9 cellular contexts compared by ENCODE assay signal in genomic region chr12:101891462-101891971, GRCh38. TPM values are rescaled to one million over a fixed set of nuclear protein-coding genes. Genes with fewer than 3 reads are reported as not detected.
A peak's percentile ranks its signal among the peaks of the same experiment; 100 is the strongest.
DNase-seq lines count a peak whose midpoint lies in the region; ATAC-seq and TF ChIP-seq lines count a peak whose summit lies in the region.
"Had no signal": no experiment of that assay in that cellular context is flagged by ENCODE, and none has a peak within 500 bp of the region (broad histone marks: within the 10 kb centered on the region; RNA-seq: fewer than 3 reads in every experiment).

No MANE protein-coding gene starts in this region.

- H3K4me3 Mint-ChIP-seq in activated naive CD4-positive, alpha-beta T cell treated with anti-CD3 and anti-CD28 coated beads, Interleukin-2, amount 10 ng/mL, durations not matched to agents 7 days and 5 days = no peak overlapping the region
- no peak overlapping the region for H3K4me3 Mint-ChIP-seq in activated CD4-positive, alpha-beta T cell treated with anti-CD3 and anti-CD28 coated beads for 36 hours
- H3K4me3 Mint-ChIP-seq: activated naive CD8-positive, alpha-beta T cell treated with anti-CD3 and anti-CD28 coated beads, Interleukin-2, amount 10 ng/mL, durations not matched to agents 7 days and 5 days had no signal

- POLR2A ChIA-PET in Panc1 (lab: Charles Lee) = interaction anchor here (0.7 kb wide), 1 partner anchor 336 kb away, joined by 4 read pairs; no protein-coding TSS in a partner anchor
- POLR2A ChIA-PET in activated CD4-positive, alpha-beta T cell treated with anti-CD3 and anti-CD28 coated beads for 36 hours (lab: Charles Lee) = no interaction called here

- DNase-seq in Right ventricle myocardium inferior (ENCODE audit: missing footprints) = no peak
- DNase-seq in cardiac septum (ENCODE audit: low spot score) = no peak
- DNase-seq in Panc1 (ENCODE audit: low read depth, low spot score) = no peak
- no peak for DNase-seq in heart left ventricle
- no peak for DNase-seq in uterus
- DNase-seq in activated naive CD4-positive, alpha-beta T cell treated with anti-CD3 and anti-CD28 coated beads, Interleukin-2, amount 10 ng/mL, durations not matched to agents 7 days and 5 days = no peak
- no peak for DNase-seq in activated CD4-positive, alpha-beta T cell treated with anti-CD3 and anti-CD28 coated beads for 36 hours
- DNase-seq: activated naive CD8-positive, alpha-beta T cell treated with anti-CD3 and anti-CD28 coated beads, Interleukin-2, amount 10 ng/mL, durations not matched to agents 7 days and 5 days had no signal

- H3K4me1 ChIP-seq in Panc1 (ENCODE audit: control insufficient read depth, insufficient read depth, low read length) (peaks cover 15% of the 10 kb centered on the region), heart left ventricle (peaks cover 0 to 61% (median 1%) of the 10 kb centered on the region in 12 donors), uterus (no peaks in the 10 kb centered on the region)

- ATAC-seq in Right ventricle myocardium inferior = peak; percentile 52
- peak; percentile 82 for ATAC-seq in HG03064 (IDR thresholded peaks at IDR 0.05; ENCODE audit: low read depth, unreplicated experiment)
- peak; percentile 84 for ATAC-seq in Panc1
- ATAC-seq in heart left ventricle = peak in 3 of 4 donors; percentile 28 to 71 (median 52)
- no peak for ATAC-seq in activated CD4-positive, alpha-beta T cell treated with anti-CD3 and anti-CD28 coated beads for 36 hours

- no peak overlapping the region for H3K27ac Mint-ChIP-seq in activated naive CD4-positive, alpha-beta T cell treated with anti-CD3 and anti-CD28 coated beads, Interleukin-2, amount 10 ng/mL, durations not matched to agents 7 days and 5 days
- H3K27ac Mint-ChIP-seq in activated CD4-positive, alpha-beta T cell treated with anti-CD3 and anti-CD28 coated beads for 36 hours = no peak overlapping the region
- H3K27ac Mint-ChIP-seq: activated naive CD8-positive, alpha-beta T cell treated with anti-CD3 and anti-CD28 coated beads, Interleukin-2, amount 10 ng/mL, durations not matched to agents 7 days and 5 days had no signal

- H3K4me1 Mint-ChIP-seq in activated naive CD4-positive, alpha-beta T cell treated with anti-CD3 and anti-CD28 coated beads, Interleukin-2, amount 10 ng/mL, durations not matched to agents 7 days and 5 days = no peaks in the 10 kb centered on the region
- H3K4me1 Mint-ChIP-seq in activated CD4-positive, alpha-beta T cell treated with anti-CD3 and anti-CD28 coated beads for 36 hours = peaks cover 3% of the 10 kb centered on the region

- TF ChIP-seq POLR2A in heart left ventricle (IDR thresholded peaks at IDR 0.05) (no peak), uterus (IDR thresholded peaks at IDR 0.05) (no peak)

- WGBS in heart left ventricle, 4 donors = 35 to 49% (median 43%) methylated on average over 3 of the region's 3 CpGs

- H3K4me3 ChIP-seq in Panc1 (ENCODE audit: low read depth in 2 of 2, low read length in 2 of 2) = peak overlapping the region in 1 of 2 experiments; percentile 4; a peak in 1 of 4 replicates
- H3K4me3 ChIP-seq in heart left ventricle = no peak overlapping the region
- no peak overlapping the region for H3K4me3 ChIP-seq in uterus

- H3K9me3 ChIP-seq in Panc1 (ENCODE audit: control insufficient read depth, insufficient read depth, low read depth, low read length) = no peaks in the 10 kb centered on the region
- H3K9me3 ChIP-seq in heart left ventricle = no peaks in the 10 kb centered on the region
- no peaks in the 10 kb centered on the region for H3K9me3 ChIP-seq in uterus

- no peaks in the 10 kb centered on the region for H3K36me3 Mint-ChIP-seq in activated naive CD4-positive, alpha-beta T cell treated with anti-CD3 and anti-CD28 coated beads, Interleukin-2, amount 10 ng/mL, durations not matched to agents 7 days and 5 days
- H3K36me3 Mint-ChIP-seq in activated CD4-positive, alpha-beta T cell treated with anti-CD3 and anti-CD28 coated beads for 36 hours (ENCODE audit: low read depth) = no peaks in the 10 kb centered on the region

- CTCF ChIA-PET in Panc1 (lab: Charles Lee) = interaction anchor here (0.6 kb wide), 1 partner anchor 53 kb away, joined by 5 read pairs; no protein-coding TSS in a partner anchor
- CTCF ChIA-PET in activated naive CD4-positive, alpha-beta T cell treated with anti-CD3 and anti-CD28 coated beads, Interleukin-2, amount 10 ng/mL, durations not matched to agents 7 days and 5 days (lab: Charles Lee) = no interaction called here
- CTCF ChIA-PET in activated CD4-positive, alpha-beta T cell treated with anti-CD3 and anti-CD28 coated beads for 36 hours (lab: Charles Lee) = interaction anchor here (0.7 to 1.6 kb wide), 3 partner anchors 18 to 311 kb away, joined by 3 to 6 read pairs (median 3); no protein-coding TSS in a partner anchor

- no peaks in the 10 kb centered on the region for H3K9me3 Mint-ChIP-seq in activated naive CD4-positive, alpha-beta T cell treated with anti-CD3 and anti-CD28 coated beads, Interleukin-2, amount 10 ng/mL, durations not matched to agents 7 days and 5 days
- no peaks in the 10 kb centered on the region for H3K9me3 Mint-ChIP-seq in activated CD4-positive, alpha-beta T cell treated with anti-CD3 and anti-CD28 coated beads for 36 hours (ENCODE audit: low read depth)
- H3K9me3 Mint-ChIP-seq: activated naive CD8-positive, alpha-beta T cell treated with anti-CD3 and anti-CD28 coated beads, Interleukin-2, amount 10 ng/mL, durations not matched to agents 7 days and 5 days had no signal

- intact Hi-C loops in Right ventricle myocardium inferior (cut with DNase I) = no loop called here
- intact Hi-C loops in cardiac septum (cut with DNase I) = no loop called here
- intact Hi-C loops in Panc1 (cut with micrococcal nuclease; ENCODE audit: unreplicated experiment) = no loop called here
- intact Hi-C loops in heart left ventricle (cut with DNase I) = no loop called here
- intact Hi-C loops in uterus (cut with DNase I; ENCODE audit: low total_unique reads) = no loop called here
- intact Hi-C loops in activated CD4-positive, alpha-beta T cell treated with anti-CD3 and anti-CD28 coated beads for 36 hours (cut with DNase I, micrococcal nuclease) = no loop called here

- no peaks in the 10 kb centered on the region for H3K27me3 ChIP-seq in Panc1 (ENCODE audit: control insufficient read depth, insufficient read depth, low read length)
- H3K27me3 ChIP-seq in heart left ventricle = no peaks in the 10 kb centered on the region
- H3K27me3 ChIP-seq in uterus = no peaks in the 10 kb centered on the region

- no peak for TF ChIP-seq CTCF in Panc1 (IDR thresholded peaks at IDR 0.05)
- TF ChIP-seq CTCF in heart left ventricle (IDR thresholded peaks at IDR 0.05) = no peak
- no peak for TF ChIP-seq CTCF in uterus (IDR thresholded peaks at IDR 0.05)

- H3K27me3 Mint-ChIP-seq in activated naive CD4-positive, alpha-beta T cell treated with anti-CD3 and anti-CD28 coated beads, Interleukin-2, amount 10 ng/mL, durations not matched to agents 7 days and 5 days = no peaks in the 10 kb centered on the region
- no peaks in the 10 kb centered on the region for H3K27me3 Mint-ChIP-seq in activated CD4-positive, alpha-beta T cell treated with anti-CD3 and anti-CD28 coated beads for 36 hours
- H3K27me3 Mint-ChIP-seq: activated naive CD8-positive, alpha-beta T cell treated with anti-CD3 and anti-CD28 coated beads, Interleukin-2, amount 10 ng/mL, durations not matched to agents 7 days and 5 days had no signal

- H3K27ac ChIP-seq in Panc1 (ENCODE audit: low read length) = peak overlapping the region; percentile 73
- peak overlapping the region in 2 of 12 donors; percentile 52 to 85 for H3K27ac ChIP-seq in heart left ventricle
- peak overlapping the region; percentile 62 to 82 for H3K27ac ChIP-seq in uterus

- BruUV-seq in Panc1 (replicated peaks; lab: Mats Ljungman, UMichigan) = no TSS peak

- H3K36me3 ChIP-seq in Panc1 (ENCODE audit: control insufficient read depth, insufficient read depth, low read length) (no peaks in the 10 kb centered on the region), heart left ventricle (no peaks in the 10 kb centered on the region), uterus (no peaks in the 10 kb centered on the region)

- in situ Hi-C loops in Panc1 (cut with HindIII; ENCODE audit: low pct_unique_long_range_greater_than_20kb, low sequenced_read_pairs) = no loop called here

RNA-seq across cellular contexts. Expression of gene DRAM1, which starts 14.1 kb away (rescaled TPM):
- total RNA-seq in Right ventricle myocardium inferior (6.2 TPM), cardiac septum (5.4 TPM), Panc1 (2021; ENCODE audit: unreplicated experiment) (19.2 TPM), heart left ventricle (10 to 100 TPM in 2 of 9 donors, 1 to 10 TPM in 7; 3.7 to 40.7 (median 4.3) TPM), uterus (10 to 100 TPM in 2 of 4 donors, 1 to 10 TPM in 2; 2.0 to 25.4 (median 9.9) TPM)
- polyA plus RNA-seq in Panc1 (2012; ENCODE audit: insufficient read length) = 14.0 TPM
- polyA plus RNA-seq in heart left ventricle = 1 to 10 TPM; 2.9 to 3.9 TPM
- total RNA-seq in activated CD4-positive, alpha-beta T cell treated with anti-CD3 and anti-CD28 coated beads for 36 hours = 1 to 10 TPM; 2.3 to 2.4 TPM
